12 cellular contexts compared by ENCODE assay signal in genomic region chr1:2376931-2377672, GRCh38.
"Had no signal": no experiment of that assay in that cellular context is flagged by ENCODE, and none has a peak within 500 bp of the region (broad histone marks: within the 10 kb centered on the region; RNA-seq: fewer than 3 reads in every experiment).

No MANE protein-coding gene starts in this region.

- H3K4me1 Mint-ChIP-seq: activated naive CD4-positive, alpha-beta T cell treated with anti-CD3 and anti-CD28 coated beads, Interleukin-2, amount 50 U/mL, for 24 hours; central memory CD8-positive, alpha-beta T cell; T-helper 17 cell had no signal

- H3K27me3 ChIP-seq: body of pancreas, gastrocnemius medialis, tibial nerve had no signal

- H3K36me3 Mint-ChIP-seq: activated naive CD4-positive, alpha-beta T cell treated with anti-CD3 and anti-CD28 coated beads, Interleukin-2, amount 50 U/mL, for 24 hours; naive thymus-derived CD4-positive, alpha-beta T cell had no signal

- H3K27me3 Mint-ChIP-seq: activated naive CD4-positive, alpha-beta T cell treated with anti-CD3 and anti-CD28 coated beads, Interleukin-2, amount 50 U/mL, for 24 hours; central memory CD8-positive, alpha-beta T cell; naive thymus-derived CD4-positive, alpha-beta T cell; T-helper 17 cell had no signal

- H3K4me3 ChIP-seq: body of pancreas, gastrocnemius medialis, tibial nerve had no signal

- H3K36me3 ChIP-seq: gastrocnemius medialis had no signal

- H3K27ac Mint-ChIP-seq: activated naive CD4-positive, alpha-beta T cell treated with anti-CD3 and anti-CD28 coated beads, Interleukin-2, amount 50 U/mL, for 24 hours; naive thymus-derived CD4-positive, alpha-beta T cell; T-helper 17 cell had no signal

- H3K4me3 Mint-ChIP-seq: activated naive CD4-positive, alpha-beta T cell treated with anti-CD3 and anti-CD28 coated beads, Interleukin-2, amount 50 U/mL, for 24 hours; central memory CD8-positive, alpha-beta T cell; naive thymus-derived CD4-positive, alpha-beta T cell; T-helper 17 cell had no signal

- FAIRE-seq: keratinocyte had no signal

- ATAC-seq: body of pancreas; gastrocnemius medialis; naive thymus-derived CD4-positive, alpha-beta T cell; T-helper 17 cell had no signal

- H3K9me3 ChIP-seq: body of pancreas, gastrocnemius medialis, tibial nerve had no signal

- DNase-seq: activated CD4-positive, alpha-beta T cell treated with anti-CD3 and anti-CD28 coated beads, Interleukin-2, amount 50 U/mL, for 1 hour; activated effector memory CD4-positive, alpha-beta T cell treated with Interleukin-2 at 50 U/mL for 16 hours; activated T-cell treated with anti-CD3 and anti-CD28 coated beads, Interleukin-2, amount 50 U/mL, for 1 hour; effector memory CD4-positive, alpha-beta T cell; gastrocnemius medialis had no signal

- H3K27ac ChIP-seq: body of pancreas, gastrocnemius medialis, tibial nerve had no signal

- H3K9me3 Mint-ChIP-seq: activated naive CD4-positive, alpha-beta T cell treated with anti-CD3 and anti-CD28 coated beads, Interleukin-2, amount 50 U/mL, for 24 hours; central memory CD8-positive, alpha-beta T cell; naive thymus-derived CD4-positive, alpha-beta T cell had no signal
